In the genomic region with DNA sequence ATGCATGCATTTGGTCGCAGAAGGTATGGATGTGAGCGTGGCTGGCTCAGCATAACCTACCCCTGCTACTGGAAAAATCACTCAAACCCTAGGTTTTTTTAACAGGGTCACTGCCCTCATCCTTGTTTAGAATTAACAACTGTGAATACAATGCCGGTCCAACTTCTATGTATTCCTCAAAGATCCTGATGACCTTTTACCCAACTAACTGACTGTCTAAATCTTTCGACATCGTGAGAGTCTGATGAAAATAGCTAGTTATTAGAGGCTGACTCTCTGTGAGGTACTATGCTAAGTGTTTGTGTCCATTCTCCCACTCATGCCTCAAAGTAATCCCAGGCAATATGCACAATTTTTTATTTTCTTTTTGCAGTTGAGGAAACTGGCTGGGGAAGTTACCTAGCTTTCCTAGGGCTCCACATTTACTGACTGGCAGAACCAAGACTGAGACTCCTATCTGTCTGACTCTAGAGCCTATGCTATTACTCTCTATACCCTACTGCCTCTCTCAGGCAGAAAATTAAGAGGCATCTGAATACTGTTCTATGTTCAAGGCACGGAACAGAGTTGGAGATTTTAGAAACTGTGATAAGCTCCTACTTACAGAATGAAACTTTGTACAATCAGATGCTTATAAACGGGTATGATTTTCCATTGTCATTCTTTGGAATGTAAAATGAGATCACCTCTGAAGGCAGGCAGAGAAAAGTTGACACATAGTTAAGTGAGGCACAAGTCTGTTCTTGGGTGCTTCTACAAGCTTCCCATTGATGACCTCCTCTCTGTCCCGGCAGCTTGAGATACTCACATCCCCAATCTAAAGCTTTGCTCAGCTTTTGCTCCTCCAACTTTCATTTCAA, we compare ENCODE assay signal across 1 cellular context.
TF ChIP-seq lines count a peak whose summit lies in the region.

No MANE protein-coding gene starts in this region.

TF ChIP-seq in K562, 482 proteins besides CTCF, POLR2A, EP300 and RAD21:
- TF ChIP-seq ELF4 (CRISPR knock-in tag; IDR thresholded peaks at IDR 0.05) (no peak), ZNF347 (CRISPR knock-in tag; IDR thresholded peaks at IDR 0.05; ENCODE audit: low read depth) (no peak), TFAP4 (CRISPR knock-in tag; IDR thresholded peaks at IDR 0.05; ENCODE audit: borderline replicate concordance) (no peak), ARID4B (CRISPR knock-in tag; IDR thresholded peaks at IDR 0.05) (no peak), CREB3L1 (IDR thresholded peaks at IDR 0.05; ENCODE audit: borderline replicate concordance, low read depth) (no peak), SNRNP70 (optimal IDR thresholded peaks at IDR 0.05; ENCODE audit: low read depth, low read length) (no peak), HNRNPL (IDR thresholded peaks at IDR 0.05; ENCODE audit: low read depth, low read length) (no peak), MEIS2 (IDR thresholded peaks at IDR 0.05; ENCODE audit: partially characterized antibody) (no peak), DEAF1 (CRISPR knock-in tag; IDR thresholded peaks at IDR 0.05) (no peak), SIX5 (IDR thresholded peaks at IDR 0.05; ENCODE audit: borderline replicate concordance in 1 of 2, insufficient read depth in 1 of 2, low read depth in 1 of 2, low read length in 2 of 2) (no peak), HSF4 (CRISPR knock-in tag; IDR thresholded peaks at IDR 0.05; ENCODE audit: borderline replicate concordance) (no peak), ZNF277 (CRISPR knock-in tag; IDR thresholded peaks at IDR 0.05; ENCODE audit: borderline replicate concordance) (no peak), STAT5A (IDR thresholded peaks at IDR 0.05; ENCODE audit: borderline replicate concordance, low read length) (no peak)
- TF ChIP-seq, protein P1, sequence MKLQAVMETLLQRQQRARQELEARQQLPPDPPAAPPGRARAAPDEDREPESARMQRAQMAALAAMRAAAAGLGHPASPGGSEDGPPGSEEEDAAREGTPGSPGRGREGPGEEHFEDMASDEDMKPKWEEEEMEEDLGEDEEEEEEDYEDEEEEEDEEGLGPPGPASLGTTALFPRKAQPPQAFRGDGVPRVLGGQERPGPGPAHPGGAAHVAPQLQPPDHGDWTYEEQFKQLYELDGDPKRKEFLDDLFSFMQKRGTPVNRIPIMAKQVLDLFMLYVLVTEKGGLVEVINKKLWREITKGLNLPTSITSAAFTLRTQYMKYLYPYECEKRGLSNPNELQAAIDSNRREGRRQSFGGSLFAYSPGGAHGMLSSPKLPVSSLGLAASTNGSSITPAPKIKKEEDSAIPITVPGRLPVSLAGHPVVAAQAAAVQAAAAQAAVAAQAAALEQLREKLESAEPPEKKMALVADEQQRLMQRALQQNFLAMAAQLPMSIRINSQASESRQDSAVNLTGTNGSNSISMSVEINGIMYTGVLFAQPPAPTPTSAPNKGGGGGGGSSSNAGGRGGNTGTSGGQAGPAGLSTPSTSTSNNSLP (IDR thresholded peaks at IDR 0.05; ENCODE audit: borderline replicate concordance, low read depth, low read length), result no peak
- TF ChIP-seq, protein P2, sequence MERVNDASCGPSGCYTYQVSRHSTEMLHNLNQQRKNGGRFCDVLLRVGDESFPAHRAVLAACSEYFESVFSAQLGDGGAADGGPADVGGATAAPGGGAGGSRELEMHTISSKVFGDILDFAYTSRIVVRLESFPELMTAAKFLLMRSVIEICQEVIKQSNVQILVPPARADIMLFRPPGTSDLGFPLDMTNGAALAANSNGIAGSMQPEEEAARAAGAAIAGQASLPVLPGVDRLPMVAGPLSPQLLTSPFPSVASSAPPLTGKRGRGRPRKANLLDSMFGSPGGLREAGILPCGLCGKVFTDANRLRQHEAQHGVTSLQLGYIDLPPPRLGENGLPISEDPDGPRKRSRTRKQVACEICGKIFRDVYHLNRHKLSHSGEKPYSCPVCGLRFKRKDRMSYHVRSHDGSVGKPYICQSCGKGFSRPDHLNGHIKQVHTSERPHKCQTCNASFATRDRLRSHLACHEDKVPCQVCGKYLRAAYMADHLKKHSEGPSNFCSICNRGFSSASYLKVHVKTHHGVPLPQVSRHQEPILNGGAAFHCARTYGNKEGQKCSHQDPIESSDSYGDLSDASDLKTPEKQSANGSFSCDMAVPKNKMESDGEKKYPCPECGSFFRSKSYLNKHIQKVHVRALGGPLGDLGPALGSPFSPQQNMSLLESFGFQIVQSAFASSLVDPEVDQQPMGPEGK (CRISPR knock-in tag; IDR thresholded peaks at IDR 0.05; ENCODE audit: borderline replicate concordance), result no peak
- TF ChIP-seq, protein P3, sequence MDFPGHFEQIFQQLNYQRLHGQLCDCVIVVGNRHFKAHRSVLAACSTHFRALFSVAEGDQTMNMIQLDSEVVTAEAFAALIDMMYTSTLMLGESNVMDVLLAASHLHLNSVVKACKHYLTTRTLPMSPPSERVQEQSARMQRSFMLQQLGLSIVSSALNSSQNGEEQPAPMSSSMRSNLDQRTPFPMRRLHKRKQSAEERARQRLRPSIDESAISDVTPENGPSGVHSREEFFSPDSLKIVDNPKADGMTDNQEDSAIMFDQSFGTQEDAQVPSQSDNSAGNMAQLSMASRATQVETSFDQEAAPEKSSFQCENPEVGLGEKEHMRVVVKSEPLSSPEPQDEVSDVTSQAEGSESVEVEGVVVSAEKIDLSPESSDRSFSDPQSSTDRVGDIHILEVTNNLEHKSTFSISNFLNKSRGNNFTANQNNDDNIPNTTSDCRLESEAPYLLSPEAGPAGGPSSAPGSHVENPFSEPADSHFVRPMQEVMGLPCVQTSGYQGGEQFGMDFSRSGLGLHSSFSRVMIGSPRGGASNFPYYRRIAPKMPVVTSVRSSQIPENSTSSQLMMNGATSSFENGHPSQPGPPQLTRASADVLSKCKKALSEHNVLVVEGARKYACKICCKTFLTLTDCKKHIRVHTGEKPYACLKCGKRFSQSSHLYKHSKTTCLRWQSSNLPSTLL (IDR thresholded peaks at IDR 0.05), result no peak
TF ChIP-seq in K562: peak in this region for 0.
